ENCODE assay signal across 15 cellular contexts in the genomic region with DNA sequence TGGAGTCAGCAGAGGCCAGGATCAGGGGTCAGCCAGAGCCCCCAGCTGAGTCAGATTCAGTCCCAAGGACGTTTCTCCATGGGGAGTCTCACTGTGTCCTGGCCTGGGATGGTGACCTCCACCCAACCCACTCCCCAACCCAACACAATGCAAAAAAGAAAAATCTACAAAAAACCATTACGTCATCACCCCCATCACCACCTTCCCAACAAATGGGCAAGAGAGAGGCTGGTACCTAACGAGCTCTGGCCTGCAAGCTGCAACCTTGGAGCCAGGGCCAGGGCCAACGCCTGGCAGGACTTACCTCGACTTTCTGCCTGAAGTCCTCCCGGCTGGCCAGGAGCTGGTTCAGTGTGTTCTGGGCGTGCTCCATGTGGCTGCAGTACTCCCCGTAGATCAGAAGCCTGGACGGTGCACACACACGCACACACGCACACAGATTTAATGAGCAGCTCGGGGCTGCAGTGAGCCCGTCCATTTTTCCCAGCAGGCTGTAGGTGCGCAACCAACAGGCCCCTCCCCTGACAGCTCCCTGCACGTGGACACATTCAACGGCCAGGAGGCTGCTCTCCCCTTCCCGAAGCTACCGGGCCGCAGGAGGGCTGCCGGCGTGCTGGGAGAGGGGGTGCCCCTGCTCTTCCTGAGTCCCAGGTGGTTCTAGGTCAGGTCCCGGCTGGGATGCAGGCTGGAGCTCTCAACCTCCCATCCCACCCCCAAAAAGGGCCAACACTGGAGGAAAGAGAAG. TPM values are rescaled to one million over a fixed set of nuclear protein-coding genes. Genes with fewer than 3 reads are reported as not detected.
DNase-seq lines count a peak whose midpoint lies in the region; ATAC-seq and TF ChIP-seq lines count a peak whose summit lies in the region.
"Had no signal": no experiment of that assay in that cellular context is flagged by ENCODE, and none has a peak within 500 bp of the region (broad histone marks: within the 10 kb centered on the region; RNA-seq: fewer than 3 reads in every experiment).

No MANE protein-coding gene starts in this region.

- H3K36me3 Mint-ChIP-seq in brain = peaks cover 10% of the 10 kb centered on the region
- H3K36me3 Mint-ChIP-seq in stimulated activated naive B cell treated with anti-CD40 and anti-IgM and Interleukin-4, amounts not matched to agents 10 μg/mL and 1 μg/mL and 100 μg/mL, for 72 hours = peaks cover 54 to 78% of the 10 kb centered on the region in 2 donors
- no peaks in the 10 kb centered on the region for H3K36me3 Mint-ChIP-seq in activated T-helper 2 cell treated with anti-CD3 and anti-CD28 coated beads, Interferon-gamma antibody, Interleukin-2, Interleukin-4, amounts not matched to agents 10 μg/mL and 5 μg/mL and 100 μg/mL, durations not matched to agents 14 hours and 24 hours and 36 hours (ENCODE audit: low read depth)
- H3K36me3 Mint-ChIP-seq: CD8-positive, alpha-beta T cell had no signal

- peaks cover 23% of the 10 kb centered on the region for H3K4me1 Mint-ChIP-seq in brain
- H3K4me1 Mint-ChIP-seq in stimulated activated naive B cell treated with anti-CD40 and anti-IgM and Interleukin-4, amounts not matched to agents 10 μg/mL and 1 μg/mL and 100 μg/mL, for 72 hours = peaks cover 38 to 45% of the 10 kb centered on the region in 2 donors
- peaks cover 3% of the 10 kb centered on the region for H3K4me1 Mint-ChIP-seq in activated T-helper 2 cell treated with anti-CD3 and anti-CD28 coated beads, Interferon-gamma antibody, Interleukin-2, Interleukin-4, amounts not matched to agents 10 μg/mL and 5 μg/mL and 100 μg/mL, durations not matched to agents 14 hours and 24 hours and 36 hours (ENCODE audit: low read depth)

- H3K36me3 ChIP-seq in osteoblast (ENCODE audit: insufficient read depth, low read length) (peaks cover 11% of the 10 kb centered on the region), smooth muscle cell (ENCODE audit: low read depth) (no peaks in the 10 kb centered on the region)

- intact Hi-C loops in activated T-helper 2 cell treated with anti-CD3 and anti-CD28 coated beads, Interferon-gamma antibody, Interleukin-2, Interleukin-4, amounts not matched to agents 10 μg/mL and 5 μg/mL and 100 μg/mL, durations not matched to agents 14 hours and 24 hours and 36 hours (cut with micrococcal nuclease) = no loop called here
- intact Hi-C loops in cardiac septum (cut with DNase I) = no loop called here

- H3K4me2 ChIP-seq in osteoblast (ENCODE audit: insufficient read depth, low read length) = no peak overlapping the region
- H3K4me2 ChIP-seq in smooth muscle cell = no peak overlapping the region
- H3K4me2 ChIP-seq: BLaER1 treated with 17β-estradiol and CSF1 and Interleukin-3, amounts not matched to agents 10 nM and 100 nM had no signal

- H3K79me2 ChIP-seq in osteoblast (ENCODE audit: insufficient read depth, low read length) (no peaks in the 10 kb centered on the region), smooth muscle cell (ENCODE audit: low read depth) (no peaks in the 10 kb centered on the region)

- TF ChIP-seq CTCF in RWPE1 (conservative IDR thresholded peaks at IDR 0.05; ENCODE audit: low read depth) = no peak
- no peak for TF ChIP-seq CTCF in brain (conservative IDR thresholded peaks at IDR 0.05)
- TF ChIP-seq CTCF in osteoblast (IDR thresholded peaks at IDR 0.05; ENCODE audit: extremely low read depth, low read depth, low read length) = no peak
- TF ChIP-seq CTCF in smooth muscle cell (IDR thresholded peaks at IDR 0.05; ENCODE audit: borderline replicate concordance, insufficient read depth, poor library complexity, severe bottlenecking) = no peak

- H3K4me3 ChIP-seq in osteoblast (ENCODE audit: insufficient read depth, low read length) = no peak overlapping the region
- no peak overlapping the region for H3K4me3 ChIP-seq in smooth muscle cell
- H3K4me3 ChIP-seq: BLaER1 treated with 17β-estradiol and CSF1 and Interleukin-3, amounts not matched to agents 10 nM and 100 nM had no signal

- H3K9me3 Mint-ChIP-seq in brain = no peaks in the 10 kb centered on the region
- no peaks in the 10 kb centered on the region for H3K9me3 Mint-ChIP-seq in stimulated activated naive B cell treated with anti-CD40 and anti-IgM and Interleukin-4, amounts not matched to agents 10 μg/mL and 1 μg/mL and 100 μg/mL, for 72 hours
- H3K9me3 Mint-ChIP-seq in activated T-helper 2 cell treated with anti-CD3 and anti-CD28 coated beads, Interferon-gamma antibody, Interleukin-2, Interleukin-4, amounts not matched to agents 10 μg/mL and 5 μg/mL and 100 μg/mL, durations not matched to agents 14 hours and 24 hours and 36 hours = no peaks in the 10 kb centered on the region
- H3K9me3 Mint-ChIP-seq: CD8-positive, alpha-beta T cell; H9 had no signal

- no peaks in the 10 kb centered on the region for H3K27me3 ChIP-seq in osteoblast (ENCODE audit: insufficient read depth, low read length)
- H3K27me3 ChIP-seq in smooth muscle cell (ENCODE audit: low read depth) = no peaks in the 10 kb centered on the region

- no peak overlapping the region for H3K9ac ChIP-seq in smooth muscle cell (ENCODE audit: low read depth)
- H3K9ac ChIP-seq: BLaER1 treated with 17β-estradiol and CSF1 and Interleukin-3, amounts not matched to agents 10 nM and 100 nM had no signal

- 95% methylated on average over 22 of the region's 22 CpGs for WGBS in smooth muscle cell (ENCODE audit: low lambda C conversion rate)

- H4K20me1 ChIP-seq in osteoblast (ENCODE audit: insufficient read depth, low read length) (peaks cover 14% of the 10 kb centered on the region), smooth muscle cell (ENCODE audit: low read depth) (peaks cover 50% of the 10 kb centered on the region)

- peaks cover 2% of the 10 kb centered on the region for H3K27me3 Mint-ChIP-seq in brain
- no peaks in the 10 kb centered on the region for H3K27me3 Mint-ChIP-seq in stimulated activated naive B cell treated with anti-CD40 and anti-IgM and Interleukin-4, amounts not matched to agents 10 μg/mL and 1 μg/mL and 100 μg/mL, for 72 hours
- no peaks in the 10 kb centered on the region for H3K27me3 Mint-ChIP-seq in activated T-helper 2 cell treated with anti-CD3 and anti-CD28 coated beads, Interferon-gamma antibody, Interleukin-2, Interleukin-4, amounts not matched to agents 10 μg/mL and 5 μg/mL and 100 μg/mL, durations not matched to agents 14 hours and 24 hours and 36 hours (ENCODE audit: low read depth)
- H3K27me3 Mint-ChIP-seq: B cell had no signal

- no peak for ATAC-seq in stimulated activated naive B cell treated with anti-CD40 and anti-IgM and Interleukin-4, amounts not matched to agents 10 μg/mL and 1 μg/mL and 100 μg/mL, for 72 hours (replicated peaks)
- ATAC-seq: CD8-positive, alpha-beta T cell had no signal

- H3K4me1 ChIP-seq in osteoblast (ENCODE audit: insufficient read depth, low read length) (peaks cover 3% of the 10 kb centered on the region), smooth muscle cell (ENCODE audit: low read depth) (no peaks in the 10 kb centered on the region)

- POLR2A ChIA-PET in RWPE1 (lab: Yijun Ruan, JAX; ENCODE audit: low non-redundant PET) = no interaction called here

- H3K27ac Mint-ChIP-seq in brain = peak overlapping the region in 4 of 5 experiments; percentile 35 to 89 (median 72)
- peak overlapping the region; percentile 14 for H3K27ac Mint-ChIP-seq in stimulated activated naive B cell treated with anti-CD40 and anti-IgM and Interleukin-4, amounts not matched to agents 10 μg/mL and 1 μg/mL and 100 μg/mL, for 72 hours
- no peak overlapping the region for H3K27ac Mint-ChIP-seq in activated T-helper 2 cell treated with anti-CD3 and anti-CD28 coated beads, Interferon-gamma antibody, Interleukin-2, Interleukin-4, amounts not matched to agents 10 μg/mL and 5 μg/mL and 100 μg/mL, durations not matched to agents 14 hours and 24 hours and 36 hours
- H3K27ac Mint-ChIP-seq: B cell; CD8-positive, alpha-beta T cell had no signal

- DNase-seq in RWPE1 (ENCODE audit: low spot score) = no peak
- DNase-seq in osteoblast (ENCODE audit: insufficient read length, low spot score, missing footprints) = peak; percentile 77
- no peak for DNase-seq in stimulated activated naive B cell treated with anti-CD40 and anti-IgM and Interleukin-4, amounts not matched to agents 10 μg/mL and 1 μg/mL and 100 μg/mL, for 72 hours
- DNase-seq in smooth muscle cell (lab: John Stamatoyannopoulos, UW; ENCODE audit: unreplicated experiment) = no peak
- no peak for DNase-seq in activated T-helper 2 cell treated with anti-CD3 and anti-CD28 coated beads, Interferon-gamma antibody, Interleukin-2, Interleukin-4, amounts not matched to agents 10 μg/mL and 5 μg/mL and 100 μg/mL, durations not matched to agents 14 hours and 24 hours and 36 hours (ENCODE audit: low spot score)
- no peak for DNase-seq in cardiac septum (ENCODE audit: low spot score)
- DNase-seq: Calu3; CD8-positive, alpha-beta T cell; DMS79 treated with DMSO at 0.1 percent for 48 hours; GF-D8; H9; IMR-90 had no signal

- H3F3A ChIP-seq in smooth muscle cell (ENCODE audit: low read depth) = no peaks in the 10 kb centered on the region

- no peak overlapping the region for H2AFZ ChIP-seq in osteoblast (ENCODE audit: low read length)
- no peak overlapping the region for H2AFZ ChIP-seq in smooth muscle cell (ENCODE audit: low read depth)

- peak overlapping the region; percentile 63 for H3K27ac ChIP-seq in RWPE1
- H3K27ac ChIP-seq in osteoblast (ENCODE audit: low read depth, low read length) = no peak overlapping the region
- H3K27ac ChIP-seq in smooth muscle cell (ENCODE audit: low read depth) = no peak overlapping the region
- H3K27ac ChIP-seq: BLaER1 treated with 17β-estradiol and CSF1 and Interleukin-3, amounts not matched to agents 10 nM and 100 nM had no signal

- H3K9me3 ChIP-seq in osteoblast (ENCODE audit: low read depth, low read length) = no peaks in the 10 kb centered on the region
- H3K9me3 ChIP-seq in smooth muscle cell (replicated peaks; ENCODE audit: low read depth) = no peaks in the 10 kb centered on the region
- H3K9me3 ChIP-seq: BLaER1 treated with 17β-estradiol and CSF1 and Interleukin-3, amounts not matched to agents 10 nM and 100 nM had no signal

- CTCF ChIA-PET in RWPE1 (lab: Yijun Ruan, JAX) = interaction anchor here (0.6 to 1.6 kb wide), 3 partner anchors 15 to 131 kb away, joined by 3 to 6 read pairs (median 4); no protein-coding TSS in a partner anchor

- H3K4me3 Mint-ChIP-seq in brain = no peak overlapping the region
- no peak overlapping the region for H3K4me3 Mint-ChIP-seq in stimulated activated naive B cell treated with anti-CD40 and anti-IgM and Interleukin-4, amounts not matched to agents 10 μg/mL and 1 μg/mL and 100 μg/mL, for 72 hours
- H3K4me3 Mint-ChIP-seq in activated T-helper 2 cell treated with anti-CD3 and anti-CD28 coated beads, Interferon-gamma antibody, Interleukin-2, Interleukin-4, amounts not matched to agents 10 μg/mL and 5 μg/mL and 100 μg/mL, durations not matched to agents 14 hours and 24 hours and 36 hours (ENCODE audit: low read depth) = no peak overlapping the region
- H3K4me3 Mint-ChIP-seq: B cell; CD8-positive, alpha-beta T cell; H9 had no signal

RNA-seq across cellular contexts. Expression of a gene that starts 59.4 kb away (rescaled TPM):
- polyA plus RNA-seq in brain (ENCODE audit: insufficient read depth, low read depth, low replicate concordance) (4.7 TPM), smooth muscle cell (10.1 and 11.8 TPM in 2 replicates)
- total RNA-seq in osteoblast (5.4 and 10.9 TPM in 2 replicates), smooth muscle cell (3.3 and 4.5 TPM in 2 replicates), cardiac septum (1.3 TPM)
- total RNA-seq in activated T-helper 2 cell treated with anti-CD3 and anti-CD28 coated beads, Interferon-gamma antibody, Interleukin-2, Interleukin-4, amounts not matched to agents 10 μg/mL and 5 μg/mL and 100 μg/mL, durations not matched to agents 14 hours and 24 hours and 36 hours = 1.1 and 1.6 TPM in 2 replicates
- total RNA-seq: Calu3 had no signal
